Comparison of ENCODE assay signal across 8 cellular contexts in the genomic region with DNA sequence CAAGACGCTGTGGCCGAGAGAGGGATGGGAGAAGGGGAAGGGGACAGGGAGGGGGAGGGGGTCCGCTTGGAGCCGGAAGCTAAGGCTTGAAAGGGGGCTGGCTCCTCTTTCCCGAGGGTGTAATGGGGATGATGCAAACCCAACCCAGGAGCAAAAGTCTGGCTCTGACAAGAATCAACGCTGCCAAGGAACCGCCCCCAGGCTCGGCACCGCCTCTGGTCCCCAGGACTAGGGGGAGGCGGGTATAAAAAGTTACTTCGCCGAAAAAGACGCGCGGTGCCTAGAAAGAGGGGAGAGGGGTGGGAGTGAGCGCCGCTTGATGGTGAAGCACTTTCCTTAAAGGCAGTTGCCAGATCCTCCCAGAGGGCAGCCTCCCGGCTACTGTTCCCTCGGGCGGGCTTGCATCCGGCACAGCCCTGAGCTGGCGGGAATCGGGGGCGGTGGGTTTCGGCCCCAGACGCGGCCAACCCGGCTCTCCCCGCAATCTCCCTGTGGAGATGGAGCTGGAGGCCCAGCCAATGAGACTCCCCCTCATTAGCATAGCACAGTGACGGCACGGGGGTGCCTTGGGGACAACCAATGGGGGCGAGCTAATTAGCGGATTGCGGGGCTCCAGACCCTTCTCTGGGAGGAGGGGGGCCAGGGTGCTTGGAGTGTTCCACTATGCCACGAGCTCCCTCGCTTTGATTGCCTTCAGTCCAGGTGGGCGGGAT. TPM values are rescaled to one million over a fixed set of nuclear protein-coding genes. Genes with fewer than 3 reads are reported as not detected.
A peak's percentile ranks its signal among the peaks of the same experiment; 100 is the strongest.
DNase-seq lines count a peak whose midpoint lies in the region; ATAC-seq and TF ChIP-seq lines count a peak whose summit lies in the region.

Gene KCNT2 (minus strand): TSS at position 40 of the 713 bp plus-strand sequence. CDS start 131 bp downstream, outside the sequence.

- H3K23ac ChIP-seq in mesendoderm (ENCODE audit: low read length): peak within 1 kb of the TSS; percentile 68

- no peak for TF ChIP-seq EP300 in transverse colon (IDR thresholded peaks at IDR 0.05; ENCODE audit: low read depth)

- no peak for ATAC-seq in CD8-positive, alpha-beta T cell
- ATAC-seq in HG03432 (IDR thresholded peaks at IDR 0.05; ENCODE audit: unreplicated experiment): peak; percentile 60
- no peak for ATAC-seq in GM18873 (IDR thresholded peaks at IDR 0.05; ENCODE audit: low FRiP score, unreplicated experiment)

- H3K27ac Mint-ChIP-seq in CD8-positive, alpha-beta T cell: no peak within 1 kb of the TSS
- no peak within 1 kb of the TSS for H3K27ac Mint-ChIP-seq in activated T-helper 2 cell treated with anti-CD3 and anti-CD28 coated beads, Interferon-gamma antibody, Interleukin-2, Interleukin-4, amounts not matched to agents 10 μg/mL and 5 μg/mL and 100 μg/mL, durations not matched to agents 14 hours and 24 hours and 36 hours

- H3K36me3 ChIP-seq in CD8-positive, alpha-beta T cell (ENCODE audit: insufficient read depth, low read length): no peaks in the 10 kb centered on the region
- no peaks in the 10 kb centered on the region for H3K36me3 ChIP-seq in SJCRH30
- no peaks in the 10 kb centered on the region for H3K36me3 ChIP-seq in mesendoderm (ENCODE audit: control insufficient read depth, insufficient read depth, low read length)
- no peaks in the 10 kb centered on the region for H3K36me3 ChIP-seq in transverse colon

- no peak within 1 kb of the TSS for H2BK120ac ChIP-seq in mesendoderm (ENCODE audit: low read depth, low read length)

- peak within 1 kb of the TSS; percentile 23 for H4K5ac ChIP-seq in mesendoderm (ENCODE audit: low read length)

- peak within 1 kb of the TSS; percentile 63 for H3K4ac ChIP-seq in mesendoderm (ENCODE audit: low read depth, low read length)

- POLR2A ChIA-PET in CD8-positive, alpha-beta T cell (lab: Charles Lee): no interaction called here

- no peak for DNase-seq in CD8-positive, alpha-beta T cell
- DNase-seq in SJCRH30 (peak; percentile 74 to 78), erythroblast (lab: John Stamatoyannopoulos, UW) (peak; percentile 20 to 27), mesendoderm (peak; percentile 99), transverse colon (peak; percentile 31)
- DNase-seq in activated T-helper 2 cell treated with anti-CD3 and anti-CD28 coated beads, Interferon-gamma antibody, Interleukin-2, Interleukin-4, amounts not matched to agents 10 μg/mL and 5 μg/mL and 100 μg/mL, durations not matched to agents 14 hours and 24 hours and 36 hours (ENCODE audit: low spot score): no peak

- peak within 1 kb of the TSS; percentile 58 for H2BK5ac ChIP-seq in mesendoderm (ENCODE audit: low read length)

- H2BK15ac ChIP-seq in mesendoderm (replicated peaks; ENCODE audit: low read depth): no peak within 1 kb of the TSS

- peak within 1 kb of the TSS; percentile 79 for H3K4me2 ChIP-seq in mesendoderm (ENCODE audit: low read length)

- intact Hi-C loops in CD8-positive, alpha-beta T cell (cut with DNase I, micrococcal nuclease): no loop called here
- intact Hi-C loops in transverse colon (cut with DNase I; ENCODE audit: low total_unique reads): no loop called here
- intact Hi-C loops in activated T-helper 2 cell treated with anti-CD3 and anti-CD28 coated beads, Interferon-gamma antibody, Interleukin-2, Interleukin-4, amounts not matched to agents 10 μg/mL and 5 μg/mL and 100 μg/mL, durations not matched to agents 14 hours and 24 hours and 36 hours (cut with micrococcal nuclease): loop anchor here (10.0 kb wide), 1 partner anchor 1306 kb away; the partner anchor contains the start of gene LHX9

- peaks cover 6% of the 10 kb centered on the region for H3K79me1 ChIP-seq in mesendoderm (ENCODE audit: low read length)

- peaks cover 6% of the 10 kb centered on the region for H3K4me1 Mint-ChIP-seq in CD8-positive, alpha-beta T cell (ENCODE audit: low read depth)
- peaks cover 3% of the 10 kb centered on the region for H3K4me1 Mint-ChIP-seq in activated T-helper 2 cell treated with anti-CD3 and anti-CD28 coated beads, Interferon-gamma antibody, Interleukin-2, Interleukin-4, amounts not matched to agents 10 μg/mL and 5 μg/mL and 100 μg/mL, durations not matched to agents 14 hours and 24 hours and 36 hours (ENCODE audit: low read depth)

- no peaks in the 10 kb centered on the region for H3K27me3 ChIP-seq in CD8-positive, alpha-beta T cell (ENCODE audit: insufficient read depth, low read length)
- H3K27me3 ChIP-seq in SJCRH30 (no peaks in the 10 kb centered on the region), mesendoderm (ENCODE audit: insufficient read depth, low read length, poor library complexity) (no peaks in the 10 kb centered on the region), transverse colon (peaks cover 12% of the 10 kb centered on the region)

- H3K4me3 ChIP-seq in CD8-positive, alpha-beta T cell (ENCODE audit: low read depth, low read length): no peak within 1 kb of the TSS
- H3K4me3 ChIP-seq in SJCRH30 (peak within 1 kb of the TSS; percentile 57), mesendoderm (ENCODE audit: low read length) (peak within 1 kb of the TSS; percentile 74), transverse colon (peak within 1 kb of the TSS; percentile 22 to 57 (median 40))

- no peaks in the 10 kb centered on the region for H3K4me1 ChIP-seq in CD8-positive, alpha-beta T cell (ENCODE audit: insufficient read depth, low read length)
- H3K4me1 ChIP-seq in SJCRH30 (no peaks in the 10 kb centered on the region), mesendoderm (ENCODE audit: control insufficient read depth, low read depth, low read length) (peaks cover 4% of the 10 kb centered on the region), transverse colon (no peaks in the 10 kb centered on the region)

- WGBS in mesendoderm (ENCODE audit: extremely low coverage, insufficient coverage, low lambda C conversion rate): no CpG with 5 or more reads among the region's 37 CpGs
- WGBS in transverse colon (ENCODE audit: low coverage in 1 of 2), 2 donors: 0 to 9% methylated on average over 2 to 36 of the region's 37 CpGs

- H3K9me3 ChIP-seq in CD8-positive, alpha-beta T cell (ENCODE audit: low read length): no peaks in the 10 kb centered on the region
- H3K9me3 ChIP-seq in SJCRH30 (replicated peaks) (no peaks in the 10 kb centered on the region), transverse colon (no peaks in the 10 kb centered on the region)

- H3K18ac ChIP-seq in mesendoderm (ENCODE audit: low read length): peak within 1 kb of the TSS; percentile 76

- in situ Hi-C loops in transverse colon (cut with MboI; ENCODE audit: low pct_ligation_motif_present in 1 of 4, low pct_unique_long_range_greater_than_20kb in 1 of 4, low sequenced_read_pairs in 3 of 4): no loop called here

- no peaks in the 10 kb centered on the region for H3K36me3 Mint-ChIP-seq in CD8-positive, alpha-beta T cell
- no peaks in the 10 kb centered on the region for H3K36me3 Mint-ChIP-seq in activated T-helper 2 cell treated with anti-CD3 and anti-CD28 coated beads, Interferon-gamma antibody, Interleukin-2, Interleukin-4, amounts not matched to agents 10 μg/mL and 5 μg/mL and 100 μg/mL, durations not matched to agents 14 hours and 24 hours and 36 hours (ENCODE audit: low read depth)

- H3K56ac ChIP-seq in mesendoderm (ENCODE audit: low read length): peak within 1 kb of the TSS; percentile 89

- no peak within 1 kb of the TSS for H3K27ac ChIP-seq in CD8-positive, alpha-beta T cell (ENCODE audit: low read depth, low read length)
- H3K27ac ChIP-seq in SJCRH30 (peak within 1 kb of the TSS; percentile 56), mesendoderm (ENCODE audit: low read depth, low read length) (peak within 1 kb of the TSS; percentile 92), transverse colon (peak within 1 kb of the TSS; percentile 62 to 72 (median 68))

- TF ChIP-seq POLR2A in erythroblast (IDR thresholded peaks at IDR 0.05; ENCODE audit: low read length): no peak
- no peak for TF ChIP-seq POLR2A in transverse colon (IDR thresholded peaks at IDR 0.05)

- no peak within 1 kb of the TSS for H2AK5ac ChIP-seq in mesendoderm (ENCODE audit: low read length)

- peaks cover 2% of the 10 kb centered on the region for H3K9me3 Mint-ChIP-seq in CD8-positive, alpha-beta T cell
- no peaks in the 10 kb centered on the region for H3K9me3 Mint-ChIP-seq in activated T-helper 2 cell treated with anti-CD3 and anti-CD28 coated beads, Interferon-gamma antibody, Interleukin-2, Interleukin-4, amounts not matched to agents 10 μg/mL and 5 μg/mL and 100 μg/mL, durations not matched to agents 14 hours and 24 hours and 36 hours

- no peak for TF ChIP-seq CTCF in CD8-positive, alpha-beta T cell (IDR thresholded peaks at IDR 0.05)
- TF ChIP-seq CTCF in transverse colon (IDR thresholded peaks at IDR 0.05): no peak

- no peak within 1 kb of the TSS for H4K8ac ChIP-seq in mesendoderm (ENCODE audit: low read depth, low read length)

- peaks cover 15% of the 10 kb centered on the region for H3K79me2 ChIP-seq in mesendoderm (ENCODE audit: control insufficient read depth, insufficient read depth, low read length)

- CTCF ChIA-PET in CD8-positive, alpha-beta T cell (lab: Charles Lee): no interaction called here

- peak within 1 kb of the TSS; percentile 50 for H3K4me3 Mint-ChIP-seq in CD8-positive, alpha-beta T cell
- no peak within 1 kb of the TSS for H3K4me3 Mint-ChIP-seq in activated T-helper 2 cell treated with anti-CD3 and anti-CD28 coated beads, Interferon-gamma antibody, Interleukin-2, Interleukin-4, amounts not matched to agents 10 μg/mL and 5 μg/mL and 100 μg/mL, durations not matched to agents 14 hours and 24 hours and 36 hours (ENCODE audit: low read depth)

- peaks cover 35% of the 10 kb centered on the region for H3K27me3 Mint-ChIP-seq in CD8-positive, alpha-beta T cell (ENCODE audit: low read depth)
- peaks cover 27% of the 10 kb centered on the region for H3K27me3 Mint-ChIP-seq in activated T-helper 2 cell treated with anti-CD3 and anti-CD28 coated beads, Interferon-gamma antibody, Interleukin-2, Interleukin-4, amounts not matched to agents 10 μg/mL and 5 μg/mL and 100 μg/mL, durations not matched to agents 14 hours and 24 hours and 36 hours (ENCODE audit: low read depth)

- H3K9ac ChIP-seq in mesendoderm (ENCODE audit: low read length): peak within 1 kb of the TSS; percentile 80

RNA-seq across cellular contexts. Expression of gene KCNT2, which starts in this region (rescaled TPM):
- total RNA-seq in CD8-positive, alpha-beta T cell: not detected
- 1.3 and 2.7 TPM in 2 replicates for total RNA-seq in SJCRH30 (2014; rRNA removed; shearing (Covaris generic))
- polyA plus RNA-seq in mesendoderm (2013, experiment 1 of 2): 1.9 TPM
- 2.1 TPM for polyA plus RNA-seq in mesendoderm (2013, experiment 2 of 2)
- total RNA-seq in transverse colon: 1 to 10 TPM in 1 of 4 donors, under 1 TPM in 2, not detected in 1; 0.80 to 1.7 (median 0.96) TPM
- not detected in 2 replicates for total RNA-seq in activated T-helper 2 cell treated with anti-CD3 and anti-CD28 coated beads, Interferon-gamma antibody, Interleukin-2, Interleukin-4, amounts not matched to agents 10 μg/mL and 5 μg/mL and 100 μg/mL, durations not matched to agents 14 hours and 24 hours and 36 hours

Comparison
In these comparisons a context has a peak if more than half of its experiments do, and no peak if none do; other contexts are left out.
1. DNase-seq: peak in SJCRH30 (2 of 2), erythroblast (2 of 2), mesendoderm (single experiment) and transverse colon (single experiment); none in CD8-positive, alpha-beta T cell (0 of 7) and activated T-helper 2 cell treated with anti-CD3 and anti-CD28 coated beads, Interferon-gamma antibody, Interleukin-2, Interleukin-4, amounts not matched to agents 10 μg/mL and 5 μg/mL and 100 μg/mL, durations not matched to agents 14 hours and 24 hours and 36 hours (single experiment).